Comparison of ENCODE assay signal across 25 cellular contexts in the genomic region with DNA sequence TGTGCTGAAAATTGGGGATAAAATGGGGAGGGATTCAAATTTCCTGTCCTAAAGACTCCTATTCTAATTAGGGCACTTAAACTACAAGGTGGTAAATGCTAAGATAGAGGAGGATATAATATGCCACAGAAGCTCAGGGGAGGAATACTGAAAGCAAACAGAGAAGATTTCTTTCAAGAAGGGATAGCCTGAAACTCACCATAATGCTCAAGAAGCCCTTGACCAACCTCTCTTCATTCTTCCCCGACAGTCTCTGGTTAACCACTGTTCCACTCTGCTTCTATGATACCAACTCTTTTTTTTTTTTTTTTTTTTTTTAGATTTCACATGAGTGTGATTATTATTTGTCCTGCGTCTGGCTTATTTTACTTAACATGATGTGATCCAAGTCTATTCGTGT.
"Had no signal": no experiment of that assay in that cellular context is flagged by ENCODE, and none has a peak within 500 bp of the region (broad histone marks: within the 10 kb centered on the region; RNA-seq: fewer than 3 reads in every experiment).

No MANE protein-coding gene starts in this region.

- DNase-seq: colonic mucosa; cortex of kidney; dermis blood vessel endothelial cell; dorsolateral prefrontal cortex; effector CD4-positive, alpha-beta T cell; effector CD8-positive, alpha-beta T cell; effector memory CD4-positive, alpha-beta T cell; effector memory CD8-positive, alpha-beta T cell; endodermal cell; erythroblast; esophagus squamous epithelium; foreskin fibroblast; foreskin keratinocyte; foreskin melanocyte; gastrocnemius medialis; glutamatergic neuron; head of caudate nucleus; heart left ventricle; heart right ventricle had no signal

- H3K4me1 ChIP-seq: colonic mucosa, esophagus muscularis mucosa, esophagus squamous epithelium, gastrocnemius medialis, gastroesophageal sphincter, heart left ventricle, heart right ventricle had no signal

- H3K27ac ChIP-seq: colonic mucosa, coronary artery, dorsolateral prefrontal cortex, epithelial cell of prostate, esophagus muscularis mucosa, esophagus squamous epithelium, foreskin keratinocyte, gastrocnemius medialis, gastroesophageal sphincter, heart left ventricle, heart right ventricle, hepatocyte had no signal

- H3K27me3 ChIP-seq: colonic mucosa, esophagus muscularis mucosa, esophagus squamous epithelium, foreskin keratinocyte, gastrocnemius medialis, gastroesophageal sphincter, hepatocyte had no signal

- ATAC-seq: effector memory CD8-positive, alpha-beta T cell; esophagus mucosa; foreskin keratinocyte; gastrocnemius medialis; gastroesophageal sphincter; heart left ventricle; heart right ventricle had no signal

- H3K36me3 ChIP-seq: colonic mucosa, esophagus muscularis mucosa, esophagus squamous epithelium, gastrocnemius medialis, gastroesophageal sphincter, heart left ventricle, heart right ventricle had no signal

- H3K4me2 ChIP-seq: hepatocyte had no signal

- H2AFZ ChIP-seq: hepatocyte had no signal

- H3K9me3 ChIP-seq: colonic mucosa, esophagus muscularis mucosa, esophagus squamous epithelium, gastrocnemius medialis, gastroesophageal sphincter, heart left ventricle, heart right ventricle had no signal

- H3K79me2 ChIP-seq: hepatocyte had no signal

- H3K4me3 ChIP-seq: colonic mucosa, coronary artery, dorsolateral prefrontal cortex, esophagus muscularis mucosa, esophagus squamous epithelium, gastrocnemius medialis, gastroesophageal sphincter, heart left ventricle, heart right ventricle, hepatocyte had no signal
